ENCODE assay signal across 12 cellular contexts in genomic region chr2:174263989-174264388, GRCh38. TPM values are rescaled to one million over a fixed set of nuclear protein-coding genes. Genes with fewer than 3 reads are reported as not detected.
DNase-seq lines count a peak whose midpoint lies in the region; ATAC-seq and TF ChIP-seq lines count a peak whose summit lies in the region.
"Had no signal": no experiment of that assay in that cellular context is flagged by ENCODE, and none has a peak within 500 bp of the region (broad histone marks: within the 10 kb centered on the region; RNA-seq: fewer than 3 reads in every experiment).

No MANE protein-coding gene starts in this region.

- DNase-seq in ACHN (peak; percentile 80), HS-5 (ENCODE audit: low read depth) (peak; percentile 83), SW480 (ENCODE audit: low spot score) (peak; percentile 89), fibroblast of the conjunctiva (ENCODE audit: low read depth) (peak; percentile 76), NCI-H2029 treated with DMSO at 0.1 percent for 48 hours (lab: John Stamatoyannopoulos, UW) (no peak), GM13976 (ENCODE audit: low spot score) (no peak), heart right ventricle (no peak), caudate nucleus (lab: John Stamatoyannopoulos, UW) (no peak)
- DNase-seq: activated naive CD8-positive, alpha-beta T cell treated with anti-CD3 and anti-CD28 coated beads for 36 hours; kidney; NCI-H1048; NCI-H748 treated with DMSO at 0.1 percent for 48 hours had no signal

- TF ChIP-seq CTCF in GM13976 (IDR thresholded peaks at IDR 0.05; ENCODE audit: borderline replicate concordance, control extremely low read depth, extremely low read depth, insufficient read depth, missing control alignments) (no peak), heart right ventricle (IDR thresholded peaks at IDR 0.05) (no peak)

- H3K36me3 ChIP-seq in heart right ventricle, result no peaks in the 10 kb centered on the region

- intact Hi-C loops in heart right ventricle (cut with DNase I), result no loop called here

- H3K27ac ChIP-seq in heart right ventricle (no peak overlapping the region), caudate nucleus (ENCODE audit: low read depth, low read length) (no peak overlapping the region)

- whole genome bisulfite sequencing in heart right ventricle, 2 donors, result 72 to 78% methylated on average over 3 of the region's 3 CpGs

- H3K4me1 ChIP-seq in heart right ventricle, result no peaks in the 10 kb centered on the region

- no peak overlapping the region for H3K4me3 ChIP-seq in heart right ventricle

- no peak for ATAC-seq in heart right ventricle

- H3K27me3 ChIP-seq in heart right ventricle, result peaks cover 0 to 33% (median 8%) of the 10 kb centered on the region in 7 donors

- H3K9me3 ChIP-seq in heart right ventricle, result no peaks in the 10 kb centered on the region

- in situ Hi-C loops in ACHN (cut with HindIII; ENCODE audit: low pct_ligation_motif_present, low pct_unique_long_range_greater_than_20kb, low sequenced_read_pairs) (no loop called here), GM13976 (cut with MboI; ENCODE audit: low sequenced_read_pairs, unreplicated experiment) (no loop called here)

RNA-seq across cellular contexts. Expression of gene OLA1, which starts 15.7 kb away (rescaled TPM):
- 10 to 100 TPM; 64.5 to 85.2 (median 73.3) TPM for total RNA-seq in heart right ventricle
- 10 to 100 TPM; 23.7 to 81.7 TPM for polyA plus RNA-seq in heart right ventricle

Comparison
In these comparisons a context has a peak if more than half of its experiments do, and no peak if none do; other contexts are left out.
1. DNase-seq: peak in ACHN (single experiment), HS-5 (single experiment), SW480 (single experiment) and fibroblast of the conjunctiva (single experiment); none in NCI-H2029 treated with DMSO at 0.1 percent for 48 hours (single experiment), GM13976 (single experiment), heart right ventricle (0 of 2) and caudate nucleus (0 of 61).